8 cellular contexts compared by ENCODE assay signal in the genomic region with DNA sequence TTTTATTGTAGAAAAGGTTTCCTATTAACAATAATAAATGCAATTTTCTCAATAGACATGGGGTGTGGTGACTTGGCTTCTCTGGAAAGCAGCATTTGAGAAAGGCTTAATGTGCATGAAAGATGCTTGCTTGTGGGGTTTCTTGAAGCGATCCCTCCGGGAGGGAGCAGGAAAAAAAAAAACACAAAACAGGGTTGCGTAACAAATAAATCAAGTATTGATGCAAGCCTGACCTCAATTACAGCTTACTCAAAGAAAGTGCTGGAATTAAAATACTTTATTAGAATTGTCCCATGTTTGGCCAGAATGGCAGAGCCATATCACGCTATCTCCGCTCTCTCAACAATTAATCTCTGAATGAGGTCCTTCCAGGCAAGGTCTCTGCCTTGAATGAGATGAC.
"Had no signal": no experiment of that assay in that cellular context is flagged by ENCODE, and none has a peak within 500 bp of the region (broad histone marks: within the 10 kb centered on the region; RNA-seq: fewer than 3 reads in every experiment).

No MANE protein-coding gene starts in this region.

- H3K9me3 ChIP-seq: HAP-1 had no signal

- H3K4me3 ChIP-seq: GM23338, HAP-1, K562 had no signal

- ATAC-seq: GM23338, HCT116, K562 had no signal

- H3K36me3 ChIP-seq: HAP-1 had no signal

- DNase-seq: H7, HFFc6, KG1 had no signal

- FAIRE-seq: HTR-8/SVneo, K562 had no signal

- H3K4me2 ChIP-seq: GM23338 had no signal

- H3K4me1 ChIP-seq: HAP-1 had no signal

- H2AFZ ChIP-seq: GM23338 had no signal
